14 cellular contexts compared by ENCODE assay signal in genomic region chr4:94567811-94568210, GRCh38.
DNase-seq lines count a peak whose midpoint lies in the region; ATAC-seq and TF ChIP-seq lines count a peak whose summit lies in the region.
"Had no signal": no experiment of that assay in that cellular context is flagged by ENCODE, and none has a peak within 500 bp of the region (broad histone marks: within the 10 kb centered on the region; RNA-seq: fewer than 3 reads in every experiment).

No MANE protein-coding gene starts in this region.

- peak overlapping the region; percentile 40 for H3K4me3 Mint-ChIP-seq in natural killer cell treated with Interleukin-12 subunit alpha and Interleukin-12 subunit beta and Interleukin-15 and Interleukin-18, amount 100 ng/mL, for 72 hours
- no peak overlapping the region for H3K4me3 Mint-ChIP-seq in glutamatergic neuron (ENCODE audit: unreplicated experiment)
- H3K4me3 Mint-ChIP-seq: dendritic cell treated with granulocyte-macrophage colony-stimulating factor and Interleukin-4, amounts not matched to agents 40 ng/mL and 50 ng/mL, for 4 days had no signal

- in situ Hi-C loops in G401 (cut with HindIII; ENCODE audit: low sequenced_read_pairs): no loop called here

- TF ChIP-seq CTCF in glutamatergic neuron (IDR thresholded peaks at IDR 0.05; ENCODE audit: partially characterized antibody, unreplicated experiment): no peak

- ATAC-seq in GM18870 (IDR thresholded peaks at IDR 0.05; ENCODE audit: unreplicated experiment) (peak; percentile 90), GM21717 (IDR thresholded peaks at IDR 0.05; ENCODE audit: unreplicated experiment) (peak; percentile 89), HG03571 (IDR thresholded peaks at IDR 0.05; ENCODE audit: unreplicated experiment) (peak; percentile 76)
- ATAC-seq in natural killer cell treated with Interleukin-12 subunit alpha and Interleukin-12 subunit beta and Interleukin-15 and Interleukin-18, amount 100 ng/mL, for 72 hours: no peak
- ATAC-seq: Right ventricle myocardium inferior had no signal

- no peak overlapping the region for H3K27ac Mint-ChIP-seq in natural killer cell treated with Interleukin-12 subunit alpha and Interleukin-12 subunit beta and Interleukin-15 and Interleukin-18, amount 100 ng/mL, for 72 hours
- H3K27ac Mint-ChIP-seq in glutamatergic neuron (ENCODE audit: unreplicated experiment): no peak overlapping the region
- H3K27ac Mint-ChIP-seq: dendritic cell treated with granulocyte-macrophage colony-stimulating factor and Interleukin-4, amounts not matched to agents 40 ng/mL and 50 ng/mL, for 4 days had no signal

- peaks cover 0 to 8% of the 10 kb centered on the region in 2 donors for H3K4me1 Mint-ChIP-seq in natural killer cell treated with Interleukin-12 subunit alpha and Interleukin-12 subunit beta and Interleukin-15 and Interleukin-18, amount 100 ng/mL, for 72 hours (ENCODE audit: low read depth in 2 of 2)
- H3K4me1 Mint-ChIP-seq in glutamatergic neuron (ENCODE audit: low read depth, unreplicated experiment): no peaks in the 10 kb centered on the region

- no peak for DNase-seq in natural killer cell treated with Interleukin-12 subunit alpha and Interleukin-12 subunit beta and Interleukin-15 and Interleukin-18, amount 100 ng/mL, for 72 hours (ENCODE audit: low spot score)
- DNase-seq in COLO829 (ENCODE audit: low spot score) (no peak), NCI-H1436 (lab: John Stamatoyannopoulos, UW) (no peak), glutamatergic neuron (no peak), G401 (ENCODE audit: low spot score) (no peak)
- DNase-seq: activated effector memory CD4-positive, alpha-beta T cell treated with anti-CD3 and anti-CD28 coated beads, Interleukin-2, amount 50 U/mL, for 16 hours; hypothalamus; NCI-H2171 treated with DMSO at 0.1 percent for 48 hours; WERI-Rb-1 had no signal

- no peaks in the 10 kb centered on the region for H3K36me3 Mint-ChIP-seq in natural killer cell treated with Interleukin-12 subunit alpha and Interleukin-12 subunit beta and Interleukin-15 and Interleukin-18, amount 100 ng/mL, for 72 hours
- H3K36me3 Mint-ChIP-seq in glutamatergic neuron (ENCODE audit: unreplicated experiment): no peaks in the 10 kb centered on the region

- no peaks in the 10 kb centered on the region for H3K27me3 Mint-ChIP-seq in natural killer cell treated with Interleukin-12 subunit alpha and Interleukin-12 subunit beta and Interleukin-15 and Interleukin-18, amount 100 ng/mL, for 72 hours
- no peaks in the 10 kb centered on the region for H3K27me3 Mint-ChIP-seq in glutamatergic neuron (ENCODE audit: unreplicated experiment)
- H3K27me3 Mint-ChIP-seq: dendritic cell treated with granulocyte-macrophage colony-stimulating factor and Interleukin-4, amounts not matched to agents 40 ng/mL and 50 ng/mL, for 4 days had no signal

- H3K9me3 Mint-ChIP-seq in natural killer cell treated with Interleukin-12 subunit alpha and Interleukin-12 subunit beta and Interleukin-15 and Interleukin-18, amount 100 ng/mL, for 72 hours: no peaks in the 10 kb centered on the region
- no peaks in the 10 kb centered on the region for H3K9me3 Mint-ChIP-seq in glutamatergic neuron (ENCODE audit: unreplicated experiment)
- H3K9me3 Mint-ChIP-seq: dendritic cell treated with granulocyte-macrophage colony-stimulating factor and Interleukin-4, amounts not matched to agents 40 ng/mL and 50 ng/mL, for 4 days had no signal

Comparison
In these comparisons a context has a peak if more than half of its experiments do, and no peak if none do; other contexts are left out.
1. ATAC-seq: peak in GM18870 (single experiment), GM21717 (single experiment) and HG03571 (single experiment); none in natural killer cell treated with Interleukin-12 subunit alpha and Interleukin-12 subunit beta and Interleukin-15 and Interleukin-18, amount 100 ng/mL, for 72 hours (0 of 2).